In genomic region chr1:15436881-15437449, GRCh38 we compare ENCODE assay signal across 22 cellular contexts. TPM values are rescaled to one million over a fixed set of nuclear protein-coding genes. Genes with fewer than 3 reads are reported as not detected.
"Had no signal": no experiment of that assay in that cellular context is flagged by ENCODE, and none has a peak within 500 bp of the region (broad histone marks: within the 10 kb centered on the region; RNA-seq: fewer than 3 reads in every experiment).

No MANE protein-coding gene starts in this region.

- H3K27me3 ChIP-seq: brain microvascular endothelial cell, esophagus muscularis mucosa, hepatocyte, transverse colon, vagina had no signal

- H2AFZ ChIP-seq: hepatocyte had no signal

- H3K4me2 ChIP-seq: hepatocyte had no signal

- H3K4me1 ChIP-seq: vagina had no signal

- H3K27ac ChIP-seq: brain microvascular endothelial cell, coronary artery, esophagus muscularis mucosa, hepatocyte, skin epidermis, transverse colon, vagina, VCaP had no signal

- H3K79me2 ChIP-seq: hepatocyte had no signal

- DNase-seq: activated CD4-positive, alpha-beta T cell treated with anti-CD3 and anti-CD28 coated beads for 1 hour; activated CD4-positive, alpha-beta T cell treated with anti-CD3 and anti-CD28 coated beads, Interleukin-2, amount 50 U/mL, for 4 hours; activated naive CD4-positive, alpha-beta T cell; activated naive CD8-positive, alpha-beta T cell treated with anti-CD3 and anti-CD28 coated beads, Interleukin-2, amount 10 ng/mL, durations not matched to agents 7 days and 5 days; activated T-cell treated with anti-CD3 and anti-CD28 coated beads for 4 hours; brain microvascular endothelial cell; islet precursor cell; midbrain; stimulated activated CD4-positive, alpha-beta T cell treated with anti-CD3 and anti-CD28 coated beads, Interleukin-15, amount 100 ng/mL, for 24 hours; stimulated activated CD4-positive, alpha-beta T cell treated with anti-CD3 and anti-CD28 coated beads, Interleukin-4, amount 100 ng/mL, for 24 hours; stimulated activated naive CD4-positive, alpha-beta T cell; transverse colon had no signal

- H3K9me3 ChIP-seq: esophagus muscularis mucosa, transverse colon, vagina had no signal

- H3K4me3 ChIP-seq: coronary artery, esophagus muscularis mucosa, hepatocyte, lung, skin epidermis, transverse colon, vagina had no signal

- H3K36me3 ChIP-seq: brain microvascular endothelial cell, esophagus muscularis mucosa, transverse colon, vagina had no signal

RNA-seq across cellular contexts. Expression of gene CTRC, which starts 1.3 kb away (rescaled TPM):
- total RNA-seq: glomerular endothelial cell, hepatocyte, vagina had no signal

RNA-seq across cellular contexts. Expression of gene CELA2A, which starts 19.6 kb away (rescaled TPM):
- total RNA-seq: activated naive CD8-positive, alpha-beta T cell treated with anti-CD3 and anti-CD28 coated beads, Interleukin-2, amount 10 ng/mL, durations not matched to agents 7 days and 5 days; esophagus muscularis mucosa; glomerular endothelial cell; myocyte; subcutaneous adipose tissue; transverse colon; vagina had no signal

RNA-seq across cellular contexts. Expression of gene CELA2B, which starts 38.9 kb away (rescaled TPM):
- total RNA-seq: activated naive CD8-positive, alpha-beta T cell treated with anti-CD3 and anti-CD28 coated beads, Interleukin-2, amount 10 ng/mL, durations not matched to agents 7 days and 5 days; esophagus muscularis mucosa; glomerular endothelial cell; subcutaneous adipose tissue; transverse colon; vagina had no signal
